Comparison of ENCODE assay signal across 20 cellular contexts in genomic region chr15:45921978-45922377, GRCh38.
DNase-seq lines count a peak whose midpoint lies in the region; ATAC-seq, FAIRE-seq and TF ChIP-seq lines count a peak whose summit lies in the region.
"Had no signal": no experiment of that assay in that cellular context is flagged by ENCODE, and none has a peak within 500 bp of the region (broad histone marks: within the 10 kb centered on the region; RNA-seq: fewer than 3 reads in every experiment).

No MANE protein-coding gene starts in this region.

- H3K4me1 Mint-ChIP-seq in Calu3 (ENCODE audit: low read depth, unreplicated experiment): peaks cover 9% of the 10 kb centered on the region

- no peak for DNase-seq in Calu3
- DNase-seq in left colon: no peak
- DNase-seq in pancreas: no peak
- no peak for DNase-seq in activated CD4-positive, alpha-beta T cell treated with anti-CD3 and anti-CD28 coated beads for 48 hours
- DNase-seq in RKO (ENCODE audit: low spot score): no peak
- no peak for DNase-seq in C1 segment of cervical spinal cord (lab: John Stamatoyannopoulos, UW)
- DNase-seq: ACHN; CD4-positive, alpha-beta T cell; DMS153; DMS79 treated with DMSO at 0.1 percent for 48 hours; EL; IMR-90 had no signal

- H3K27ac ChIP-seq in VCaP (peak overlapping the region; percentile 59), pancreas (peak overlapping the region in 2 of 4 donors; percentile 1 to 47)
- H3K27ac ChIP-seq: BLaER1 treated with 17β-estradiol and CSF1 and Interleukin-3, amounts not matched to agents 10 nM and 100 nM had no signal

- H3K27me3 ChIP-seq in pancreas: no peaks in the 10 kb centered on the region
- H3K27me3 ChIP-seq: BLaER1 treated with 17β-estradiol and CSF1 and Interleukin-3, amounts not matched to agents 10 nM and 100 nM had no signal

- CTCF ChIA-PET in Calu3 (lab: Charles Lee): interaction anchor here (0.7 kb wide), 1 partner anchor 46 kb away, joined by 6 read pairs; no protein-coding TSS in a partner anchor

- no peaks in the 10 kb centered on the region for H3K36me3 ChIP-seq in pancreas
- H3K36me3 ChIP-seq: BLaER1 treated with 17β-estradiol and CSF1 and Interleukin-3, amounts not matched to agents 10 nM and 100 nM; HAP-1 had no signal

- H3K27me3 Mint-ChIP-seq in Calu3 (ENCODE audit: unreplicated experiment): no peaks in the 10 kb centered on the region
- H3K27me3 Mint-ChIP-seq: CD4-positive, alpha-beta T cell had no signal

- H3K4me1 ChIP-seq in pancreas: peaks cover 0 to 6% (median 4%) of the 10 kb centered on the region in 3 donors
- H3K4me1 ChIP-seq: HAP-1 had no signal

- peak overlapping the region; percentile 1 for H3K27ac Mint-ChIP-seq in Calu3 (ENCODE audit: unreplicated experiment)
- H3K27ac Mint-ChIP-seq: CD4-positive, alpha-beta T cell had no signal

- H3K9me3 ChIP-seq in pancreas: no peaks in the 10 kb centered on the region
- H3K9me3 ChIP-seq: HAP-1 had no signal

- 30 to 58% methylated on average over 2 of the region's 2 CpGs for WGBS in pancreas, 2 donors

- no peaks in the 10 kb centered on the region for H3K36me3 Mint-ChIP-seq in Calu3 (ENCODE audit: insufficient read depth, unreplicated experiment)

- H3K4me3 ChIP-seq in pancreas: no peak overlapping the region
- H3K4me3 ChIP-seq: BLaER1 treated with 17β-estradiol and CSF1 and Interleukin-3, amounts not matched to agents 10 nM and 100 nM; HAP-1 had no signal

- TF ChIP-seq CTCF in Calu3 (IDR thresholded peaks at IDR 0.05; ENCODE audit: unreplicated experiment) (no peak), VCaP (conservative IDR thresholded peaks at IDR 0.05) (no peak), pancreas (IDR thresholded peaks at IDR 0.05) (no peak)

- no TSS peak for BruUV-seq in Calu3 (replicated peaks; lab: Mats Ljungman, UMichigan)

- FAIRE-seq in pancreas (lab: Jason Lieb, UNC): no peak
- FAIRE-seq: D721Med, G401.6, GM12891, H1 had no signal

- no peak overlapping the region for H3K4me3 Mint-ChIP-seq in Calu3 (ENCODE audit: low read depth, unreplicated experiment)
- H3K4me3 Mint-ChIP-seq: CD4-positive, alpha-beta T cell had no signal

- intact Hi-C loops in Calu3 (cut with micrococcal nuclease; ENCODE audit: unreplicated experiment) (no loop called here), left colon (cut with DNase I, micrococcal nuclease) (no loop called here), pancreas (cut with DNase I) (no loop called here)

- peaks cover 3% of the 10 kb centered on the region for H3K9me3 Mint-ChIP-seq in Calu3 (ENCODE audit: low read depth, unreplicated experiment)
- H3K9me3 Mint-ChIP-seq: CD4-positive, alpha-beta T cell had no signal

- ATAC-seq in left colon (peak; percentile 52), pancreas (peak; percentile 64 to 87 (median 76)), GM18505 (IDR thresholded peaks at IDR 0.05; ENCODE audit: unreplicated experiment) (no peak)

- TF ChIP-seq POLR2A in GM18505 (IDR thresholded peaks at IDR 0.05; ENCODE audit: borderline replicate concordance, extremely low read depth, insufficient read depth, insufficient read length): no peak
